10 cellular contexts compared by ENCODE assay signal in genomic region chr19:21786931-21787330, GRCh38. TPM values are rescaled to one million over a fixed set of nuclear protein-coding genes. Genes with fewer than 3 reads are reported as not detected.
"Had no signal": no experiment of that assay in that cellular context is flagged by ENCODE, and none has a peak within 500 bp of the region (broad histone marks: within the 10 kb centered on the region; RNA-seq: fewer than 3 reads in every experiment).

No MANE protein-coding gene starts in this region.

- ATAC-seq: HCT116, K562 had no signal

- H3K4me1 ChIP-seq: HAP-1 had no signal

- H3K9me3 ChIP-seq: HAP-1 had no signal

- H3K27ac ChIP-seq: GM23248 had no signal

- DNase-seq: GM23248, GOT3, H7, HFFc6, IMR-90, KG1 had no signal

- H3K4me3 ChIP-seq: GM23248, HAP-1, K562 had no signal

- H3K36me3 ChIP-seq: HAP-1 had no signal

RNA-seq across cellular contexts. Expression of gene ZNF43, which starts 49.1 kb away (rescaled TPM):
- total RNA-seq: HT-29 had no signal
